20 cellular contexts compared by ENCODE assay signal in the genomic region with DNA sequence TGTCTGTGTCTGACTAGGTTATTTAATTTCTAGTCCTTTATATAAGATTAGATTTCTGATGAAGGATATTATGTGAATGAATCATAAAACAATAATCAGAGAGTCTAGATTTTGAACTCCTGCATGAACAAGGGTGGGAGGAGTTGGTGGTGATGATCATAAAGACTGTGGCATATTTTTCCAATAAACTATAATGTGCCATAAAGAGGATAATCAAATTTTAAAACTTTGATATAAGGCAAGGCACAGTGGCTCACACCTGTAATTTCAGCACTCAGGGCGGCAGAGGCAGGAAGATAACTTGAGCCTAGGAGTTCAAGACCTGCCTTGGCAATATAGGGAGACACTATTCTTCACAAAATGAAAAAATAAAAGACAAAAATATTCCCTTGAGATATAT.
A peak's percentile ranks its signal among the peaks of the same experiment; 100 is the strongest.
DNase-seq lines count a peak whose midpoint lies in the region; ATAC-seq, FAIRE-seq and TF ChIP-seq lines count a peak whose summit lies in the region.
"Had no signal": no experiment of that assay in that cellular context is flagged by ENCODE, and none has a peak within 500 bp of the region (broad histone marks: within the 10 kb centered on the region; RNA-seq: fewer than 3 reads in every experiment).

No MANE protein-coding gene starts in this region.

- WGBS in transverse colon (ENCODE audit: low coverage in 1 of 2), 2 donors: 47 to 55% methylated on average over 1 of the region's 1 CpG

- no peak for TF ChIP-seq POLR2A in transverse colon (IDR thresholded peaks at IDR 0.05)

- in situ Hi-C loops in transverse colon (cut with MboI; ENCODE audit: low pct_ligation_motif_present in 1 of 4, low pct_unique_long_range_greater_than_20kb in 1 of 4, low sequenced_read_pairs in 3 of 4): no loop called here

- H3K4me3 ChIP-seq in transverse colon (no peak overlapping the region), foreskin fibroblast (ENCODE audit: low read depth in 1 of 2, low read length in 2 of 2) (no peak overlapping the region)
- H3K4me3 ChIP-seq: A549; BLaER1 treated with 17β-estradiol and CSF1 and Interleukin-3, amounts not matched to agents 10 nM and 100 nM had no signal

- no peak overlapping the region for H3K27ac ChIP-seq in transverse colon
- H3K27ac ChIP-seq: 22Rv1; A549; BLaER1 treated with 17β-estradiol and CSF1 and Interleukin-3, amounts not matched to agents 10 nM and 100 nM; C4-2B had no signal

- intact Hi-C loops in left colon (cut with DNase I, micrococcal nuclease): no loop called here
- intact Hi-C loops in transverse colon (cut with DNase I; ENCODE audit: low total_unique reads): no loop called here

- peak; percentile 91 for FAIRE-seq in colon (lab: Jason Lieb, UNC)
- FAIRE-seq: A549, D721Med, G401.6, GM12891, GM19239 had no signal

- no peaks in the 10 kb centered on the region for H3K27me3 ChIP-seq in transverse colon
- H3K27me3 ChIP-seq: BLaER1 treated with 17β-estradiol and CSF1 and Interleukin-3, amounts not matched to agents 10 nM and 100 nM had no signal

- no peak for TF ChIP-seq EP300 in transverse colon (IDR thresholded peaks at IDR 0.05; ENCODE audit: low read depth)

- H3K36me3 ChIP-seq in transverse colon: no peaks in the 10 kb centered on the region
- H3K36me3 ChIP-seq: BLaER1 treated with 17β-estradiol and CSF1 and Interleukin-3, amounts not matched to agents 10 nM and 100 nM had no signal

- TF ChIP-seq CTCF in transverse colon (IDR thresholded peaks at IDR 0.05): no peak
- TF ChIP-seq CTCF in foreskin fibroblast (IDR thresholded peaks at IDR 0.05; ENCODE audit: low read depth, low read length): no peak

- DNase-seq in left colon (peak; percentile 19 to 27), transverse colon (peak; percentile 41), NCI-H146 (lab: John Stamatoyannopoulos, UW) (no peak), foreskin fibroblast (no peak)
- DNase-seq: AML-193; Caco-2; Calu3; CD4-positive, alpha-beta T cell; CD8-positive, alpha-beta T cell; DMS79 treated with DMSO at 0.1 percent for 48 hours; GF-D8 had no signal

- H3K9me3 ChIP-seq in transverse colon: no peaks in the 10 kb centered on the region
- H3K9me3 ChIP-seq: A549; BLaER1 treated with 17β-estradiol and CSF1 and Interleukin-3, amounts not matched to agents 10 nM and 100 nM; Caco-2 had no signal

- ATAC-seq in left colon: peak; percentile 90
- ATAC-seq: A549; CD8-positive, alpha-beta T cell had no signal

- H3K4me1 ChIP-seq in transverse colon: peaks cover 0 to 43% (median 21%) of the 10 kb centered on the region in 4 donors
- H3K4me1 ChIP-seq: A549; BLaER1 treated with 17β-estradiol and CSF1 and Interleukin-3, amounts not matched to agents 10 nM and 100 nM had no signal

Comparison
In these comparisons a context has a peak if more than half of its experiments do, and no peak if none do; other contexts are left out.
1. DNase-seq: peak in left colon (2 of 2) and transverse colon (single experiment); none in NCI-H146 (single experiment) and foreskin fibroblast (0 of 2).